ENCODE assay signal across 8 cellular contexts in genomic region chr11:62645660-62645933, GRCh38. TPM values are rescaled to one million over a fixed set of nuclear protein-coding genes. Genes with fewer than 3 reads are reported as not detected.
DNase-seq lines count a peak whose midpoint lies in the region; ATAC-seq and TF ChIP-seq lines count a peak whose summit lies in the region.

No MANE protein-coding gene starts in this region.

- no peaks in the 10 kb centered on the region for H4K20me1 ChIP-seq in SU-DHL-6 (ENCODE audit: low read depth, low read length)

- H3K27ac ChIP-seq in SU-DHL-6 (ENCODE audit: low read depth, low read length) (peak overlapping the region; percentile 79), gastrocnemius medialis (peak overlapping the region; percentile 96 to 99 (median 96))

- peaks cover 29 to 30% of the 10 kb centered on the region in 2 donors for H3K4me1 ChIP-seq in gastrocnemius medialis

- TF ChIP-seq POLR2A in gastrocnemius medialis (IDR thresholded peaks at IDR 0.05): no peak

- H3K9ac ChIP-seq in SU-DHL-6 (ENCODE audit: low read length): peak overlapping the region; percentile 98

- intact Hi-C loops in gastrocnemius medialis (cut with DNase I; ENCODE audit: low total_unique reads): loop anchor here (10.0 kb wide), 1 partner anchor 139 kb away; the partner anchor contains the start of gene TMEM179B

- no peaks in the 10 kb centered on the region for H3K9me2 ChIP-seq in SU-DHL-6 (replicated peaks; ENCODE audit: insufficient read depth, low read length)

- H3K4me2 ChIP-seq in SU-DHL-6 (ENCODE audit: low read depth, low read length, poor library complexity, severe bottlenecking): peak overlapping the region; percentile 86

- H3F3A ChIP-seq in SU-DHL-6 (ENCODE audit: insufficient read depth): peaks cover 4% of the 10 kb centered on the region

- no peak for TF ChIP-seq CTCF in SU-DHL-6 (IDR thresholded peaks at IDR 0.05; ENCODE audit: insufficient read depth, low read length, poor library complexity, severe bottlenecking)
- TF ChIP-seq CTCF in fibroblast of mammary gland (conservative IDR thresholded peaks at IDR 0.05; ENCODE audit: control insufficient read depth, insufficient read depth, low read depth, low read length): no peak
- TF ChIP-seq CTCF in gastrocnemius medialis (IDR thresholded peaks at IDR 0.05 in 4 of 5, conservative IDR thresholded peaks at IDR 0.05 in 1 of 5): no peak

- in situ Hi-C loops in gastrocnemius medialis (cut with MboI; ENCODE audit: low sequenced_read_pairs in 4 of 4): no loop called here

- H3K9me3 ChIP-seq in SU-DHL-6 (ENCODE audit: insufficient read depth, low read length): no peaks in the 10 kb centered on the region
- H3K9me3 ChIP-seq in gastrocnemius medialis: no peaks in the 10 kb centered on the region

- CTCF ChIA-PET in HEK293T (lab: Yijun Ruan, JAX): interaction anchor here (1.1 kb wide), 1 partner anchor 103 kb away, joined by 3 read pairs; no protein-coding TSS in a partner anchor

- H3K4me3 ChIP-seq in SU-DHL-6 (ENCODE audit: insufficient read depth, low read length, poor library complexity, severe bottlenecking): peak overlapping the region; percentile 89
- H3K4me3 ChIP-seq in fibroblast of mammary gland (ENCODE audit: control insufficient read depth, low read depth, low read length): peak overlapping the region; percentile 82
- H3K4me3 ChIP-seq in gastrocnemius medialis: peak overlapping the region; percentile 91 to 100 (median 96)

- H3K79me2 ChIP-seq in SU-DHL-6 (ENCODE audit: insufficient read depth, low read length): peaks cover 51% of the 10 kb centered on the region

- DNase-seq in fibroblast of mammary gland (ENCODE audit: low read depth) (no peak), gastrocnemius medialis (no peak), T-helper 9 cell (no peak), HEK293T (ENCODE audit: extremely low spot score) (no peak), NCI-H1092 (lab: John Stamatoyannopoulos, UW) (no peak), kidney glomerular epithelial cell (lab: John Stamatoyannopoulos, UW) (no peak)

- ATAC-seq in GM21423 (IDR thresholded peaks at IDR 0.05; ENCODE audit: unreplicated experiment) (peak; percentile 2), gastrocnemius medialis (peak in 1 of 2 donors; percentile 1)

- POLR2A ChIA-PET in HEK293T (lab: Yijun Ruan, JAX): interaction anchor here (0.8 to 4.3 kb wide), 12 partner anchors 9 to 108 kb away, joined by 3 to 33 read pairs (median 7); partner anchors contain the start of genes C11orf98, CSKMT, EEF1G and EML3

- H2AFZ ChIP-seq in SU-DHL-6 (ENCODE audit: low read depth, low read length, severe bottlenecking): no peak overlapping the region

- H3K36me3 ChIP-seq in SU-DHL-6 (ENCODE audit: low read length): no peaks in the 10 kb centered on the region
- peaks cover 0 to 45% of the 10 kb centered on the region in 2 donors for H3K36me3 ChIP-seq in gastrocnemius medialis

- H3K27me3 ChIP-seq in SU-DHL-6 (ENCODE audit: low read length) (no peaks in the 10 kb centered on the region), gastrocnemius medialis (no peaks in the 10 kb centered on the region)

TF ChIP-seq in HEK293T, 16 proteins besides CTCF, POLR2A, EP300 and RAD21:
- TF ChIP-seq FOXK2 (IDR thresholded peaks at IDR 0.05) (no peak), ZNF384 (IDR thresholded peaks at IDR 0.05) (no peak)

RNA-seq across cellular contexts. Expression of gene GANAB, which starts 0.8 kb away (rescaled TPM):
- 10 to 100 TPM; 41.3 to 65.1 (median 59.5) TPM for total RNA-seq in gastrocnemius medialis

RNA-seq across cellular contexts. Expression of gene INTS5, which starts 7.5 kb away (rescaled TPM):
- total RNA-seq in gastrocnemius medialis: 10 to 100 TPM; 17.3 to 28.3 (median 21.3) TPM

RNA-seq across cellular contexts. Expression of gene C11orf98, which starts 19.4 kb away (rescaled TPM):
- 10 to 100 TPM; 36.1 to 44.7 (median 41.3) TPM for total RNA-seq in gastrocnemius medialis

RNA-seq across cellular contexts. Expression of gene CSKMT, which starts 19.5 kb away (rescaled TPM):
- 1 to 10 TPM; 1.7 to 4.5 (median 2.8) TPM for total RNA-seq in gastrocnemius medialis

RNA-seq across cellular contexts. Expression of gene B3GAT3, which starts 23.8 kb away (rescaled TPM):
- 10 to 100 TPM in 2 of 4 donors, 1 to 10 TPM in 2; 4.4 to 21.4 (median 9.8) TPM for total RNA-seq in gastrocnemius medialis
